1 cellular context compared by ENCODE assay signal in the genomic region with DNA sequence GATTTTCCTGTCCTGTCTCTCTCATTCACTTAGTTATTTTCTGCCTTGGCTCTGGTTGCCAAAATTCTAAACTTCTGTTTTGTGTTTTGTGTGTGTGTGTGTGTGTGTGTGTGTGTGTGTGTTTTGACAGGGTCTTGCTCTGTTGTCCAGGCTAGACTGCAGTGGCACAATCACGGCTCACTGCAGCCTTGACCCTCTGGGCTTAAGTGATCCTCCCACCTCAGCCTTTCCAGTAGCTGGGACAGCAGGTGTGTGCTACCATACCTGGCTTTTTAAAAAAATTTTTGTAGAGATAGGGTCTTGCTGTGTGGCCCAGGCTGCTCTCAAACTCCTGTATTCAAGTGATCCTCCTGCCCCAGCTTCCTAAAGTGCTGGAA.
TF ChIP-seq lines count a peak whose summit lies in the region.

No MANE protein-coding gene starts in this region.

TF ChIP-seq in HepG2, 621 proteins besides CTCF, POLR2A, EP300 and RAD21:
- TF ChIP-seq MEIS2 (CRISPR knock-in tag; IDR thresholded peaks at IDR 0.05), result no peak
- TF ChIP-seq ZNF121 (CRISPR knock-in tag; IDR thresholded peaks at IDR 0.05), result peak; percentile 92
